9 cellular contexts compared by ENCODE assay signal in genomic region chr7:85213500-85213899, GRCh38.
"Had no signal": no experiment of that assay in that cellular context is flagged by ENCODE, and none has a peak within 500 bp of the region (broad histone marks: within the 10 kb centered on the region; RNA-seq: fewer than 3 reads in every experiment).

No MANE protein-coding gene starts in this region.

- H3K4me1 ChIP-seq: HAP-1 had no signal

- H3K36me3 ChIP-seq: HAP-1 had no signal

- H3K4me1 Mint-ChIP-seq: GM23338, H9 had no signal

- H3K27ac Mint-ChIP-seq: GM23338, H9, HFFc6 had no signal

- H3K4me3 Mint-ChIP-seq: GM23338, H9, HFFc6 had no signal

- H3K9ac ChIP-seq: GM23248 had no signal

- ATAC-seq: GM23338, HCT116 had no signal

- DNase-seq: GM23248, GOT3, H7, H9, HCEC 1CT, HFFc6 had no signal

- H3K9me3 ChIP-seq: HAP-1 had no signal

- H3K27ac ChIP-seq: GM23248 had no signal

- H2AFZ ChIP-seq: GM23248, GM23338 had no signal

- H3K4me3 ChIP-seq: GM23248, GM23338, HAP-1 had no signal

- H3K4me2 ChIP-seq: GM23338 had no signal

- H3K9me3 Mint-ChIP-seq: GM23338, H9, HFFc6 had no signal
